Comparison of ENCODE assay signal across 8 cellular contexts in the genomic region with DNA sequence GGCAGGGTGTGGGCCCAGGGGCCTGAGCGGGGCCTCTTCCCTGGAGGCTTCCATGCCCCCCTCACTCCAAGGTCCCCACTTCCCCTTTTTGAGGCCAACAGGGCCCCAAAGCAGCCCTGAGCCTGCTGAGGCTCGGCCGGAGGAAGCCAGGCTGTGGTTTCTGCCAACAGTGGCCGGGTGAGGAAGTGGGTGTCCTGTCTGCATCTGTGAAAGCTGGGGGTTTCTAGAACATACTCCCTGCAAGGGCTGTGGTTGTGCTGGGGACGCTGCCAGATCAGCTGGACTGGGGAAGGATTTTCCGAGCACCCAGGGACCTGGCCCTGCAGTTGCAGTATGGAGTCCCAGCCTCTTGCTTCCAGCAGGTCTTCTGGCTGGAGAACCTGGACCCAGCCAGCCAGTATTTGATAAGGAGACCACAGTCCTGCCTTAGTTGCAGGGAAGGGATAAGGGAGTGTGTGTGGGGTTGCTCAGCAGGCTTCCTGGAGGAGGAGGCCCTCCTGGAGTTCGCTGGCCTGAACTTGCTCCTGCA. TPM values are rescaled to one million over a fixed set of nuclear protein-coding genes. Genes with fewer than 3 reads are reported as not detected.
DNase-seq lines count a peak whose midpoint lies in the region; ATAC-seq and TF ChIP-seq lines count a peak whose summit lies in the region.

No MANE protein-coding gene starts in this region.

- no peaks in the 10 kb centered on the region for H3K27me3 Mint-ChIP-seq in activated CD4-positive, alpha-beta memory T cell treated with anti-CD3 and anti-CD28 coated beads, Interleukin-2, amount 10 ng/mL, durations not matched to agents 7 days and 5 days

- peak; percentile 97 to 98 for DNase-seq in AML-193 (lab: John Stamatoyannopoulos, UW)
- peak; percentile 82 for DNase-seq in activated CD4-positive, alpha-beta memory T cell treated with anti-CD3 and anti-CD28 coated beads, Interleukin-2, amount 10 ng/mL, durations not matched to agents 7 days and 5 days
- peak; percentile 38 for DNase-seq in fibroblast of mammary gland (ENCODE audit: low read depth)
- DNase-seq in sigmoid colon: peak; percentile 82
- no peak for DNase-seq in foreskin fibroblast
- DNase-seq in NCI-H2107 (lab: John Stamatoyannopoulos, UW): no peak

- H3K27ac Mint-ChIP-seq in activated CD4-positive, alpha-beta memory T cell treated with anti-CD3 and anti-CD28 coated beads, Interleukin-2, amount 10 ng/mL, durations not matched to agents 7 days and 5 days: peak overlapping the region; percentile 77

- 32 to 78% methylated on average over 7 of the region's 7 CpGs for WGBS in sigmoid colon, 2 donors

- no peaks in the 10 kb centered on the region for H3K27me3 ChIP-seq in sigmoid colon

- peaks cover 3% of the 10 kb centered on the region for H3K9me3 Mint-ChIP-seq in activated CD4-positive, alpha-beta memory T cell treated with anti-CD3 and anti-CD28 coated beads, Interleukin-2, amount 10 ng/mL, durations not matched to agents 7 days and 5 days

- H3K4me3 Mint-ChIP-seq in activated CD4-positive, alpha-beta memory T cell treated with anti-CD3 and anti-CD28 coated beads, Interleukin-2, amount 10 ng/mL, durations not matched to agents 7 days and 5 days: peak overlapping the region; percentile 64

- POLR2A ChIA-PET in activated CD4-positive, alpha-beta memory T cell treated with anti-CD3 and anti-CD28 coated beads, Interleukin-2, amount 10 ng/mL, durations not matched to agents 7 days and 5 days (lab: Charles Lee): interaction anchor here (1.3 to 28.6 kb wide), 10 partner anchors 10 to 130 kb away, joined by 3 to 686 read pairs (median 3); a partner anchor contains a TSS

- TF ChIP-seq POLR2A in sigmoid colon (IDR thresholded peaks at IDR 0.05): no peak

- no peak for TF ChIP-seq CTCF in fibroblast of mammary gland (conservative IDR thresholded peaks at IDR 0.05; ENCODE audit: control insufficient read depth, insufficient read depth, low read depth, low read length)
- no peak for TF ChIP-seq CTCF in sigmoid colon (IDR thresholded peaks at IDR 0.05)
- TF ChIP-seq CTCF in foreskin fibroblast (IDR thresholded peaks at IDR 0.05; ENCODE audit: low read depth, low read length): no peak

- CTCF ChIA-PET in activated CD4-positive, alpha-beta memory T cell treated with anti-CD3 and anti-CD28 coated beads, Interleukin-2, amount 10 ng/mL, durations not matched to agents 7 days and 5 days (lab: Charles Lee): interaction anchor here (0.6 to 2.4 kb wide), 7 partner anchors 7 to 1561 kb away, joined by 3 to 7 read pairs (median 3); a partner anchor contains a TSS

- peaks cover 90% of the 10 kb centered on the region for H3K4me1 Mint-ChIP-seq in activated CD4-positive, alpha-beta memory T cell treated with anti-CD3 and anti-CD28 coated beads, Interleukin-2, amount 10 ng/mL, durations not matched to agents 7 days and 5 days

- no peak for TF ChIP-seq EP300 in sigmoid colon (IDR thresholded peaks at IDR 0.05)

- peak; percentile 92 for ATAC-seq in GM19452 (IDR thresholded peaks at IDR 0.05; ENCODE audit: unreplicated experiment)
- peak; percentile 86 for ATAC-seq in HG03520 (IDR thresholded peaks at IDR 0.05; ENCODE audit: unreplicated experiment)

- no peaks in the 10 kb centered on the region for H3K36me3 ChIP-seq in sigmoid colon

- peaks cover 75% of the 10 kb centered on the region for H3K36me3 Mint-ChIP-seq in activated CD4-positive, alpha-beta memory T cell treated with anti-CD3 and anti-CD28 coated beads, Interleukin-2, amount 10 ng/mL, durations not matched to agents 7 days and 5 days (ENCODE audit: low read depth)

- H3K4me3 ChIP-seq in fibroblast of mammary gland (ENCODE audit: control insufficient read depth, low read depth, low read length): no peak overlapping the region
- no peak overlapping the region for H3K4me3 ChIP-seq in sigmoid colon
- H3K4me3 ChIP-seq in foreskin fibroblast (ENCODE audit: low read depth in 1 of 2, low read length in 2 of 2): no peak overlapping the region

- intact Hi-C loops in sigmoid colon (cut with DNase I): no loop called here

- H3K27ac ChIP-seq in sigmoid colon: peak overlapping the region in 2 of 4 donors; percentile 17 to 41

- no peaks in the 10 kb centered on the region for H3K9me3 ChIP-seq in sigmoid colon

- H3K4me1 ChIP-seq in sigmoid colon: peaks cover 0 to 7% (median 2%) of the 10 kb centered on the region in 4 donors

RNA-seq across cellular contexts. Expression of a gene that starts 15.7 kb away (rescaled TPM):
- 100 to 1,000 TPM; 266 to 270 TPM for total RNA-seq in activated CD4-positive, alpha-beta memory T cell treated with anti-CD3 and anti-CD28 coated beads, Interleukin-2, amount 10 ng/mL, durations not matched to agents 7 days and 5 days
- 10 to 100 TPM in 3 of 4 donors, 1 to 10 TPM in 1; 8.9 to 16.8 (median 11.3) TPM for total RNA-seq in sigmoid colon
- 10 to 100 TPM in 1 of 3 donors, 1 to 10 TPM in 2; 1.2 to 24.0 (median 1.8) TPM for polyA plus RNA-seq in sigmoid colon

Comparison
In these comparisons a context has a peak if more than half of its experiments do, and no peak if none do; other contexts are left out.
1. DNase-seq: peak in AML-193 (2 of 2), activated CD4-positive, alpha-beta memory T cell treated with anti-CD3 and anti-CD28 coated beads, Interleukin-2, amount 10 ng/mL, durations not matched to agents 7 days and 5 days (single experiment), fibroblast of mammary gland (single experiment) and sigmoid colon (single experiment); none in foreskin fibroblast (0 of 2) and NCI-H2107 (single experiment).
2. RNA of a gene that starts 15.7 kb away (total RNA-seq): 266 to 270 TPM in activated CD4-positive, alpha-beta memory T cell treated with anti-CD3 and anti-CD28 coated beads, Interleukin-2, amount 10 ng/mL, durations not matched to agents 7 days and 5 days; 8.9 to 16.8 TPM in sigmoid colon; every median in the first group is over 10 times any median in the second.